ENCODE assay signal across 8 cellular contexts in genomic region chr7:100829150-100829716, GRCh38. TPM values are rescaled to one million over a fixed set of nuclear protein-coding genes. Genes with fewer than 3 reads are reported as not detected.
DNase-seq lines count a peak whose midpoint lies in the region; ATAC-seq and TF ChIP-seq lines count a peak whose summit lies in the region.
"Had no signal": no experiment of that assay in that cellular context is flagged by ENCODE, and none has a peak within 500 bp of the region (broad histone marks: within the 10 kb centered on the region; RNA-seq: fewer than 3 reads in every experiment).

No MANE protein-coding gene starts in this region.

- H2AFZ ChIP-seq in parathyroid adenoma, result no peak overlapping the region

- H3K4me2 ChIP-seq in parathyroid adenoma (ENCODE audit: low read length), result no peak overlapping the region

- no peaks in the 10 kb centered on the region for H3K27me3 ChIP-seq in parathyroid adenoma (ENCODE audit: control insufficient read depth, insufficient read depth, low read length)

- no peaks in the 10 kb centered on the region for H3K9me3 ChIP-seq in parathyroid adenoma (ENCODE audit: control insufficient read depth, low read length)

- no peak for TF ChIP-seq CTCF in parathyroid adenoma (IDR thresholded peaks at IDR 0.05)
- no peak for TF ChIP-seq CTCF in coronary artery (IDR thresholded peaks at IDR 0.05)

- ATAC-seq in left cardiac atrium (peak; percentile 6 to 38), HG03565 (IDR thresholded peaks at IDR 0.05; ENCODE audit: unreplicated experiment) (no peak)

- intact Hi-C loops in left cardiac atrium (cut with DNase I), result no loop called here

- no peaks in the 10 kb centered on the region for H3K4me1 ChIP-seq in parathyroid adenoma

- peak overlapping the region; percentile 9 for H3K27ac ChIP-seq in parathyroid adenoma
- peak overlapping the region in 1 of 2 donors; percentile 9 for H3K27ac ChIP-seq in coronary artery

- H3K4me3 ChIP-seq in parathyroid adenoma (ENCODE audit: low read depth, low read length) (no peak overlapping the region), coronary artery (no peak overlapping the region)

- no peaks in the 10 kb centered on the region for H3K36me3 ChIP-seq in parathyroid adenoma (ENCODE audit: control insufficient read depth, insufficient read depth, low read length)

- no peaks in the 10 kb centered on the region for H3K79me2 ChIP-seq in parathyroid adenoma

- DNase-seq in HUDEP-2 (lab: John Stamatoyannopoulos, UW; ENCODE audit: unreplicated experiment in 76 of 76) (peak in 75 of 76 experiments; percentile 15 to 87 (median 72)), left cardiac atrium (peak; percentile 90), CD1c-positive myeloid dendritic cell (ENCODE audit: extremely low spot score) (no peak), coronary artery (ENCODE audit: low spot score) (no peak)
- DNase-seq: activated T-cell treated with anti-CD3 and anti-CD28 coated beads, Interleukin-2, amount 50 U/mL, for 24 hours; hippocampal formation had no signal

- H3K9ac ChIP-seq in parathyroid adenoma, result no peak overlapping the region

RNA-seq across cellular contexts. Expression of gene EPHB4, which starts 1.9 kb away (rescaled TPM):
- total RNA-seq in left cardiac atrium, result 10 to 100 TPM; 27.5 to 46.8 TPM

RNA-seq across cellular contexts. Expression of gene SLC12A9, which starts 23.3 kb away (rescaled TPM):
- total RNA-seq in left cardiac atrium, result 10 to 100 TPM; 13.4 to 14.7 TPM

RNA-seq across cellular contexts. Expression of gene TRIP6, which starts 38.0 kb away (rescaled TPM):
- 10 to 100 TPM; 36.5 to 48.0 TPM for total RNA-seq in left cardiac atrium

RNA-seq across cellular contexts. Expression of gene SRRT, which starts 45.7 kb away (rescaled TPM):
- 10 to 100 TPM; 65.1 to 87.0 TPM for total RNA-seq in left cardiac atrium

Comparison
In these comparisons a context has a peak if more than half of its experiments do, and no peak if none do; other contexts are left out.
1. DNase-seq: peak in HUDEP-2 (75 of 76) and left cardiac atrium (single experiment); none in CD1c-positive myeloid dendritic cell (single experiment) and coronary artery (single experiment).